In genomic region chr7:46990761-46991160, GRCh38 we compare ENCODE assay signal across 18 cellular contexts.
DNase-seq lines count a peak whose midpoint lies in the region; ATAC-seq and TF ChIP-seq lines count a peak whose summit lies in the region.
"Had no signal": no experiment of that assay in that cellular context is flagged by ENCODE, and none has a peak within 500 bp of the region (broad histone marks: within the 10 kb centered on the region; RNA-seq: fewer than 3 reads in every experiment).

No MANE protein-coding gene starts in this region.

- H3K9ac ChIP-seq in fibroblast of lung (ENCODE audit: insufficient read depth, low read length) = no peak overlapping the region

- no peak for TF ChIP-seq POLR2A in sigmoid colon (IDR thresholded peaks at IDR 0.05)
- TF ChIP-seq POLR2A in testis (IDR thresholded peaks at IDR 0.05) = no peak

- H2AFZ ChIP-seq in fibroblast of lung (ENCODE audit: low read length) = no peak overlapping the region

- no peaks in the 10 kb centered on the region for H3K4me1 ChIP-seq in fibroblast of lung (ENCODE audit: control insufficient read depth, extremely low read depth, insufficient read depth, low read length)
- peaks cover 0 to 17% (median 8%) of the 10 kb centered on the region in 4 donors for H3K4me1 ChIP-seq in sigmoid colon
- no peaks in the 10 kb centered on the region for H3K4me1 ChIP-seq in testis
- H3K4me1 ChIP-seq: SJSA1 had no signal

- H3K36me3 ChIP-seq in fibroblast of lung (ENCODE audit: control insufficient read depth, insufficient read depth, low read length) (no peaks in the 10 kb centered on the region), sigmoid colon (no peaks in the 10 kb centered on the region), testis (ENCODE audit: low read depth, missing control alignments) (no peaks in the 10 kb centered on the region)
- H3K36me3 ChIP-seq: SJSA1 had no signal

- peak; percentile 69 for DNase-seq in AG10803 (ENCODE audit: low read depth)
- DNase-seq in LHCN-M2 (ENCODE audit: low read depth) = peak; percentile 67
- peak; percentile 18 to 64 for DNase-seq in fibroblast of lung (ENCODE audit: low read depth in 2 of 2)
- peak; percentile 10 for DNase-seq in kidney tubule cell (ENCODE audit: low spot score)
- no peak for DNase-seq in sigmoid colon
- no peak for DNase-seq in NCI-H1694 (lab: John Stamatoyannopoulos, UW)
- DNase-seq in testis = no peak
- DNase-seq: 8988T, C1 segment of cervical spinal cord, H7, MV-4-11, NCI-H1417 treated with DMSO at 0.1 percent for 48 hours, NCI-H2029, NCI-H2171, NCI-H446 treated with DMSO at 0.1 percent for 48 hours had no signal

- H3K4me2 ChIP-seq in fibroblast of lung (ENCODE audit: extremely low read depth, insufficient read depth, low read length) = no peak overlapping the region

- H3K27me3 ChIP-seq in fibroblast of lung (ENCODE audit: control insufficient read depth, insufficient read depth, low read length) (no peaks in the 10 kb centered on the region), sigmoid colon (no peaks in the 10 kb centered on the region), testis (no peaks in the 10 kb centered on the region)
- H3K27me3 ChIP-seq: SJSA1 had no signal

- no peaks in the 10 kb centered on the region for H3K79me2 ChIP-seq in fibroblast of lung (ENCODE audit: control insufficient read depth, insufficient read depth, low read length)

- intact Hi-C loops in sigmoid colon (cut with DNase I) (no loop called here), testis (cut with DNase I; ENCODE audit: low total_unique reads) (no loop called here)

- H3K27ac ChIP-seq in fibroblast of lung (ENCODE audit: insufficient read depth, low read length) = no peak overlapping the region
- no peak overlapping the region for H3K27ac ChIP-seq in sigmoid colon
- H3K27ac ChIP-seq in testis = no peak overlapping the region
- H3K27ac ChIP-seq: SJSA1 had no signal

- no peak for ATAC-seq in HG02610 (IDR thresholded peaks at IDR 0.05; ENCODE audit: unreplicated experiment)
- ATAC-seq: K562 had no signal

- H3K4me3 ChIP-seq in AG10803 (ENCODE audit: low read length) (no peak overlapping the region), fibroblast of lung (replicated peaks in 1 of 4; ENCODE audit: control extremely low read depth in 1 of 4, insufficient read depth in 1 of 4, low read depth in 3 of 4, low read length in 4 of 4) (no peak overlapping the region), sigmoid colon (no peak overlapping the region), testis (no peak overlapping the region)
- H3K4me3 ChIP-seq: K562, SJSA1 had no signal

- no peak for TF ChIP-seq CTCF in AG10803 (conservative IDR thresholded peaks at IDR 0.05; ENCODE audit: low read length)
- TF ChIP-seq CTCF in fibroblast of lung (conservative IDR thresholded peaks at IDR 0.05 in 1 of 2, IDR thresholded peaks at IDR 0.05 in 1 of 2; ENCODE audit: low read depth in 1 of 2, low read length in 2 of 2) = no peak
- no peak for TF ChIP-seq CTCF in sigmoid colon (IDR thresholded peaks at IDR 0.05)
- no peak for TF ChIP-seq CTCF in testis (IDR thresholded peaks at IDR 0.05)

- H3K9me3 ChIP-seq in fibroblast of lung (ENCODE audit: control insufficient read depth, insufficient read depth, low read depth, low read length) (no peaks in the 10 kb centered on the region), sigmoid colon (no peaks in the 10 kb centered on the region), testis (no peaks in the 10 kb centered on the region)
- H3K9me3 ChIP-seq: SJSA1 had no signal

- no peaks in the 10 kb centered on the region for H4K20me1 ChIP-seq in fibroblast of lung (ENCODE audit: control insufficient read depth, extremely low read depth, insufficient read depth, low read length)

- no peak for TF ChIP-seq EP300 in sigmoid colon (IDR thresholded peaks at IDR 0.05)

Comparison
In these comparisons a context has a peak if more than half of its experiments do, and no peak if none do; other contexts are left out.
1. DNase-seq: peak in AG10803 (single experiment), LHCN-M2 (single experiment), fibroblast of lung (2 of 2) and kidney tubule cell (single experiment); none in sigmoid colon (single experiment), NCI-H1694 (single experiment) and testis (single experiment).